In the genomic region with DNA sequence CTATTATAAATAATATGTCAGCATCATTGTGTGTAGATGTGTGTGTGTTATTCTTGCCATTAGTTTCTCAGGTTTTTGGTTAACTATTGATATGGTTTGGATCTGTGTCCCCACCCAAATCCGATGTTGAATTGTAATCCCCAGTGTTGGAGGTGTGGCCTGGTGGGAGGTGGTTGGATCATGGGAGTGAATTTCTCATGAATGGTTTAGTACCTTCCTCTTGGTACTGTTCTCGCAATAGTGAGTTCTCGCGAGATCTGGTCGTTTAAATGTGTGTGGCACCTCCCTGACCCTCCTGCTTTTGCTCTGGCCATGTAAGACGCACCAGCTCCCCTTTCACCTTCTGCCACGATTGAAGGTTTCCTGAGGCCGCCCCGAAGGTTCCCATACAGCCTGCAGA, we compare ENCODE assay signal across 21 cellular contexts. TPM values are rescaled to one million over a fixed set of nuclear protein-coding genes. Genes with fewer than 3 reads are reported as not detected.
A peak's percentile ranks its signal among the peaks of the same experiment; 100 is the strongest.
DNase-seq lines count a peak whose midpoint lies in the region; ATAC-seq, FAIRE-seq and TF ChIP-seq lines count a peak whose summit lies in the region.
"Had no signal": no experiment of that assay in that cellular context is flagged by ENCODE, and none has a peak within 500 bp of the region (broad histone marks: within the 10 kb centered on the region; RNA-seq: fewer than 3 reads in every experiment).

No MANE protein-coding gene starts in this region.

- H3K9me1 ChIP-seq in K562 (ENCODE audit: control insufficient read depth, insufficient read depth, low read length): no peaks in the 10 kb centered on the region

- H3K4me2 ChIP-seq in K562 (ENCODE audit: insufficient read depth, low read length): no peak overlapping the region
- H3K4me2 ChIP-seq: A549; BLaER1 treated with 17β-estradiol and CSF1 and Interleukin-3, amounts not matched to agents 10 nM and 100 nM had no signal

- CTCF ChIA-PET in K562 (lab: Yijun Ruan, JAX; ENCODE audit: low intra/inter-chr PET ratio): no interaction called here

- WGBS in heart left ventricle, 4 donors: 87 to 91% (median 90%) methylated on average over 9 of the region's 9 CpGs
- 54% methylated on average over 9 of the region's 9 CpGs for WGBS in K562 (ENCODE audit: insufficient coverage, low coverage, missing lambda C conversion rate)

- peaks cover 94% of the 10 kb centered on the region for H3K4me1 Mint-ChIP-seq in osteocyte (ENCODE audit: unreplicated experiment)

- TF ChIP-seq POLR2A in heart left ventricle (IDR thresholded peaks at IDR 0.05): no peak
- no peak for TF ChIP-seq POLR2A in K562 (conservative IDR thresholded peaks at IDR 0.05)

- peak overlapping the region; percentile 23 for H3K27ac Mint-ChIP-seq in osteocyte (ENCODE audit: unreplicated experiment)
- H3K27ac Mint-ChIP-seq: CD8-positive, alpha-beta T cell had no signal

- peaks cover 0 to 2% (median 0%) of the 10 kb centered on the region in 12 donors for H3K9me3 ChIP-seq in heart left ventricle
- no peaks in the 10 kb centered on the region for H3K9me3 ChIP-seq in K562 (replicated peaks; ENCODE audit: control insufficient read depth, insufficient read depth, low read depth, low read length)
- H3K9me3 ChIP-seq in tibial artery: no peaks in the 10 kb centered on the region
- H3K9me3 ChIP-seq: A549 had no signal

- no TSS peak for BruUV-seq in K562 (replicated peaks; lab: Mats Ljungman, UMichigan)

- in situ Hi-C loops in K562 (cut with MboI): no loop called here

- no peaks in the 10 kb centered on the region for H4K20me1 ChIP-seq in K562 (replicated peaks; ENCODE audit: control insufficient read depth, insufficient read depth, low read length)
- H4K20me1 ChIP-seq: BLaER1 treated with 17β-estradiol and CSF1 and Interleukin-3, amounts not matched to agents 10 nM and 100 nM had no signal

- peaks cover 5% of the 10 kb centered on the region for H3K36me3 Mint-ChIP-seq in osteocyte (ENCODE audit: unreplicated experiment)
- H3K36me3 Mint-ChIP-seq: CD8-positive, alpha-beta T cell had no signal

- no peak for TF ChIP-seq RAD21 in K562 (CRISPR knock-in tag; conservative IDR thresholded peaks at IDR 0.05 in 1 of 2, IDR thresholded peaks at IDR 0.05 in 1 of 2)

- intact Hi-C loops in heart left ventricle (cut with DNase I) (no loop called here), left ventricle myocardium superior (cut with micrococcal nuclease) (no loop called here), K562 (cut with micrococcal nuclease) (loop anchor here (5.0 kb wide), 1 partner anchor 60 kb away; no protein-coding TSS in a partner anchor), tibial artery (cut with DNase I; ENCODE audit: low total_unique reads) (loop anchor here (10.0 kb wide), 1 partner anchor 107 kb away; a partner anchor contains a TSS)

- H3K79me2 ChIP-seq in K562 (ENCODE audit: control insufficient read depth, insufficient read depth, low read length): no peaks in the 10 kb centered on the region

- no peak for DNase-seq in heart left ventricle
- no peak for DNase-seq in left ventricle myocardium superior
- DNase-seq in K562 (ENCODE audit: extremely low read depth in 1 of 4, low spot score in 3 of 4): no peak
- DNase-seq in osteocyte (ENCODE audit: extremely low spot score, unreplicated experiment): peak; percentile 30
- DNase-seq in tibial artery: no peak
- DNase-seq in stimulated activated CD4-positive, alpha-beta T cell treated with anti-CD3 and anti-CD28 coated beads, Interleukin-12 subunit alpha, Interleukin-12 subunit beta, amount 100 ng/mL, for 4 hours: no peak
- no peak for DNase-seq in stimulated activated CD4-positive, alpha-beta T cell treated with anti-CD3 and anti-CD28 coated beads, Interleukin-1b, Interleukin-23, amount 100 ng/mL, for 48 hours
- DNase-seq: DMS79, HFFc6, Karpas-422, NCI-H1417 treated with DMSO at 0.1 percent for 48 hours, NCI-H187 treated with DMSO at 0.1 percent for 48 hours, NCI-H345, NCI-H524 treated with DMSO at 0.1 percent for 48 hours, PC-3 had no signal

- no peak overlapping the region for H3K4me3 ChIP-seq in heart left ventricle
- H3K4me3 ChIP-seq in K562: no peak overlapping the region
- no peak overlapping the region for H3K4me3 ChIP-seq in tibial artery
- H3K4me3 ChIP-seq: A549; BLaER1 treated with 17β-estradiol and CSF1 and Interleukin-3, amounts not matched to agents 10 nM and 100 nM had no signal

- H3K27me3 ChIP-seq in heart left ventricle (no peaks in the 10 kb centered on the region), K562 (ENCODE audit: control insufficient read depth in 2 of 2, insufficient read depth in 2 of 2, low read length in 2 of 2) (peaks cover 0 to 8% of the 10 kb centered on the region in 2 experiments; a peak in 1 of 5 replicates), tibial artery (no peaks in the 10 kb centered on the region)
- H3K27me3 ChIP-seq: BLaER1 treated with 17β-estradiol and CSF1 and Interleukin-3, amounts not matched to agents 10 nM and 100 nM had no signal

- no peaks in the 10 kb centered on the region for H3K27me3 Mint-ChIP-seq in osteocyte (ENCODE audit: unreplicated experiment)

- H3K9ac ChIP-seq in K562 (ENCODE audit: insufficient read depth in 1 of 2, low read depth in 2 of 2, low read length in 2 of 2): no peak overlapping the region
- H3K9ac ChIP-seq: BLaER1 treated with 17β-estradiol and CSF1 and Interleukin-3, amounts not matched to agents 10 nM and 100 nM had no signal

- H3K27ac ChIP-seq in heart left ventricle (peak overlapping the region in 8 of 12 donors; percentile 86 to 98 (median 94)), K562 (ENCODE audit: extremely low read depth, low read depth, low read length) (no peak overlapping the region), tibial artery (peak overlapping the region; percentile 94 to 98)
- H3K27ac ChIP-seq: A549; BLaER1 treated with 17β-estradiol and CSF1 and Interleukin-3, amounts not matched to agents 10 nM and 100 nM had no signal

- H3K4me1 ChIP-seq in heart left ventricle (peaks cover 25 to 78% (median 62%) of the 10 kb centered on the region in 12 donors), K562 (replicated peaks in 1 of 2; ENCODE audit: control insufficient read depth in 2 of 2, insufficient read depth in 2 of 2, low read length in 2 of 2) (peaks cover 21 to 61% of the 10 kb centered on the region in 2 experiments), tibial artery (peaks cover 10 to 77% (median 57%) of the 10 kb centered on the region in 4 donors)

- TF ChIP-seq EP300 in K562 (IDR thresholded peaks at IDR 0.05; ENCODE audit: low read length): no peak

- FAIRE-seq in K562 (lab: Jason Lieb, UNC): no peak
- FAIRE-seq: A549, D721Med, H54 had no signal

- TF ChIP-seq CTCF in heart left ventricle (IDR thresholded peaks at IDR 0.05): no peak
- TF ChIP-seq CTCF in K562 (IDR thresholded peaks at IDR 0.05 in 2 of 3, conservative IDR thresholded peaks at IDR 0.05 in 1 of 3; ENCODE audit: insufficient read depth in 2 of 3, low read depth in 1 of 3, low read length in 3 of 3): no peak
- TF ChIP-seq CTCF in osteocyte (IDR thresholded peaks at IDR 0.05): no peak
- TF ChIP-seq CTCF in tibial artery (IDR thresholded peaks at IDR 0.05): no peak

- H3K36me3 ChIP-seq in heart left ventricle (no peaks in the 10 kb centered on the region), K562 (ENCODE audit: control insufficient read depth, insufficient read depth, low read length) (no peaks in the 10 kb centered on the region), tibial artery (no peaks in the 10 kb centered on the region)
- H3K36me3 ChIP-seq: BLaER1 treated with 17β-estradiol and CSF1 and Interleukin-3, amounts not matched to agents 10 nM and 100 nM had no signal

- POLR2A ChIA-PET in K562 (lab: Yijun Ruan, JAX): no interaction called here

- H2AFZ ChIP-seq in K562 (ENCODE audit: low read depth, low read length): no peak overlapping the region

- H3K9me3 Mint-ChIP-seq in osteocyte (ENCODE audit: unreplicated experiment): peaks cover 5% of the 10 kb centered on the region
- H3K9me3 Mint-ChIP-seq: CD8-positive, alpha-beta T cell had no signal

- ATAC-seq in heart left ventricle: no peak
- no peak for ATAC-seq in left ventricle myocardium superior
- no peak for ATAC-seq in K562
- ATAC-seq in HG03280 (IDR thresholded peaks at IDR 0.05; ENCODE audit: unreplicated experiment): no peak
- ATAC-seq: A549; CD8-positive, alpha-beta T cell; PC-3 had no signal

- H3K4me3 Mint-ChIP-seq in osteocyte (ENCODE audit: unreplicated experiment): no peak overlapping the region
- H3K4me3 Mint-ChIP-seq: CD8-positive, alpha-beta T cell had no signal

TF ChIP-seq in K562, 482 proteins besides CTCF, POLR2A, EP300 and RAD21:
- TF ChIP-seq ZNF197 (CRISPR knock-in tag; IDR thresholded peaks at IDR 0.05; ENCODE audit: low read depth): no peak
- no peak for TF ChIP-seq CBX3 (IDR thresholded peaks at IDR 0.05; ENCODE audit: borderline replicate concordance in 1 of 2, low read length in 2 of 2)
- TF ChIP-seq CHD2 (IDR thresholded peaks at IDR 0.05; ENCODE audit: low read depth, low read length): peak; percentile 69
- TF ChIP-seq ZKSCAN1 (IDR thresholded peaks at IDR 0.05; ENCODE audit: low read depth, low read length): no peak
TF ChIP-seq in K562: peak in this region for 1.

RNA-seq across cellular contexts. Expression of a gene that starts 9.6 kb away (rescaled TPM):
- 10 to 100 TPM; 10.8 to 22.0 (median 18.5) TPM for total RNA-seq in heart left ventricle
- 10 to 100 TPM; 14.1 to 25.8 TPM for polyA plus RNA-seq in heart left ventricle
- total RNA-seq in left ventricle myocardium superior: 15.7 TPM
- 120 and 232 TPM in 2 replicates for total RNA-seq in K562 (2011; cell fraction: chromatin; rRNA removed; ENCODE audit: low replicate concordance)
- total RNA-seq in K562 (2011; cell fraction: nucleolus; rRNA removed): 126 and 138 TPM in 2 replicates
- 113 and 131 TPM in 2 replicates for total RNA-seq in K562 (2011; cell fraction: nucleoplasm; rRNA removed)
- total RNA-seq in K562 (2014; rRNA removed): 11.0 and 16.7 TPM in 2 replicates
- 7.6 and 9.2 TPM in 2 replicates for total RNA-seq in K562 (2014; rRNA removed; fragmentation: Illumina TruSeq; extraction: Trizol)
- 9.2 and 9.5 TPM in 2 replicates for total RNA-seq in K562 (2015; rRNA removed; fragmentation: Illumina TruSeq; extraction: Trizol)
- total RNA-seq in K562 (2021): 24.2 and 24.6 TPM in 2 replicates
- polyA plus RNA-seq in K562 (2011; rRNA removed): 15.6 and 25.2 TPM in 2 replicates
- polyA plus RNA-seq in K562 (2011; cell fraction: cytosol; rRNA removed): 9.5 and 12.5 TPM in 2 replicates
- 152 and 163 TPM in 2 replicates for polyA plus RNA-seq in K562 (2011; cell fraction: nucleus; rRNA removed)
- 16.7 and 35.4 TPM in 2 replicates for polyA plus RNA-seq in K562 (2012)
- polyA plus RNA-seq in K562 (2014; fragmentation: Illumina TruSeq; extraction: Trizol): 18.0 and 21.0 TPM in 2 replicates
- 1 to 10 TPM; 1.1 to 2.9 TPM for polyA plus RNA-seq in K562 (2014; fragmentation: Nextera tagmentation; extraction: Ambion mirVana)
- polyA plus RNA-seq in K562 (2014; rRNA removed): 18.3 and 21.2 TPM in 2 replicates
- 6.4 and 6.5 TPM in 2 replicates for polyA minus RNA-seq in K562 (2011; rRNA and poly(A)+ RNA removed)
- 3.6 and 8.4 TPM in 2 replicates for polyA minus RNA-seq in K562 (2011; cell fraction: cytosol; rRNA and poly(A)+ RNA removed)
- polyA minus RNA-seq in K562 (2011; cell fraction: nucleus; rRNA and poly(A)+ RNA removed): 33.5 and 49.3 TPM in 2 replicates
- total RNA-seq in osteocyte: 62.7 and 63.7 TPM in 2 replicates

Comparison
In these comparisons a context has a peak if more than half of its experiments do, and no peak if none do; other contexts are left out.
1. intact Hi-C loops: an anchor here in K562 (5.0 kb wide) and tibial artery (10.0 kb wide); none called in heart left ventricle and left ventricle myocardium superior.